ENCODE assay signal across 32 cellular contexts in the genomic region with DNA sequence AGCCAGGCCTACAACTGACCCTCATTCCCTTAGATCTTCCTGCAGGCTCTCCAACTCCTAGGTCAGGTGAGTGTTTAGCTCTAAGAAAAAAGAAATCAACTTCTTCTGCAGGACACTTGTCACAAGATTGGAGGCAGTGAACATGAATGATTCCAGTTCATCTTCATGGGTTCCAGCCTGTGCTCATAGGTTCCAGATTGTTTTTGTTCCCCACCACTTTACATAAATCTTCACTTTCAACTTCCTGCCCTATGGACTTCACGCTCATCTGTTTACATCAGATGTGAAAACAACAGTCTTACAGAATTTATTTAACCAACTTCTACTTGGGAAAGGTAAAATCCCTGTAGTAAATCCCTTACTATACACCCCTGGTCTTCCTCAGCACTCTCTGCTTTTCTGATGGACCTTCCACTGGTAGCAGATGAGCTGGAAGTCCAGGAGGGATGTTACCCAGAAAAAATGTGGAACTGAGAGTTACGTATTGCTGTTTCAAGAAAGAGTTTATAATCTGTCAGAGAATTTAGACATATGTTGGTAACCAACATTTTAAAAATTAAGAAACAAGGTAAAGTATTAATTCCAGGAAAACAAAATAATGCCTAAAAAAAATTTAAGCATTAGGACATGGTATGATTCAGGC.
DNase-seq lines count a peak whose midpoint lies in the region; ATAC-seq, FAIRE-seq and TF ChIP-seq lines count a peak whose summit lies in the region.
"Had no signal": no experiment of that assay in that cellular context is flagged by ENCODE, and none has a peak within 500 bp of the region (broad histone marks: within the 10 kb centered on the region; RNA-seq: fewer than 3 reads in every experiment).

No MANE protein-coding gene starts in this region.

- H3K36me3 ChIP-seq in SJCRH30 (peaks cover 13% of the 10 kb centered on the region), colonic mucosa (no peaks in the 10 kb centered on the region)

- H3K27ac ChIP-seq in SJCRH30 (peak overlapping the region; percentile 90), colonic mucosa (no peak overlapping the region)
- H3K27ac ChIP-seq: cardiac muscle cell, right lobe of liver, SJSA1, thoracic aorta, vagina had no signal

- TF ChIP-seq POLR2A in GM12892 (IDR thresholded peaks at IDR 0.05; ENCODE audit: low read depth, low read length): no peak

- ATAC-seq in GM21390 (IDR thresholded peaks at IDR 0.05; ENCODE audit: unreplicated experiment): peak; percentile 74
- ATAC-seq: left cardiac atrium, right lobe of liver had no signal

- H3K27me3 Mint-ChIP-seq in nephron (ENCODE audit: low read depth) (no peaks in the 10 kb centered on the region), nephron progenitor cell (ENCODE audit: low read depth, poor library complexity) (no peaks in the 10 kb centered on the region)
- H3K27me3 Mint-ChIP-seq: activated CD4-positive, alpha-beta memory T cell treated with anti-CD3 and anti-CD28 coated beads, Interleukin-2, amount 10 ng/mL, durations not matched to agents 7 days and 5 days; activated naive CD8-positive, alpha-beta T cell had no signal

- peaks cover 15% of the 10 kb centered on the region for H3K4me1 Mint-ChIP-seq in nephron
- no peaks in the 10 kb centered on the region for H3K4me1 Mint-ChIP-seq in nephron progenitor cell
- H3K4me1 Mint-ChIP-seq: activated CD4-positive, alpha-beta memory T cell treated with anti-CD3 and anti-CD28 coated beads, Interleukin-2, amount 10 ng/mL, durations not matched to agents 7 days and 5 days; endodermal cell had no signal

- TF ChIP-seq CTCF in nephron (IDR thresholded peaks at IDR 0.05; ENCODE audit: unreplicated experiment in 3 of 3) (no peak), nephron progenitor cell (IDR thresholded peaks at IDR 0.05) (no peak), colonic mucosa (IDR thresholded peaks at IDR 0.05) (no peak)

- H3K9me3 ChIP-seq in SJCRH30 (replicated peaks) (no peaks in the 10 kb centered on the region), colonic mucosa (no peaks in the 10 kb centered on the region)
- H3K9me3 ChIP-seq: esophagus squamous epithelium, right lobe of liver, SJSA1, thoracic aorta, vagina had no signal

- no peak overlapping the region for H3K9ac ChIP-seq in colonic mucosa (ENCODE audit: low read depth in 2 of 2, low read length in 2 of 2)
- H3K9ac ChIP-seq: BLaER1 treated with 17β-estradiol and CSF1 and Interleukin-3, amounts not matched to agents 10 nM and 100 nM had no signal

- no peak overlapping the region for H3K4me3 ChIP-seq in SJCRH30
- no peak overlapping the region for H3K4me3 ChIP-seq in colonic mucosa
- H3K4me3 ChIP-seq: BLaER1 treated with 17β-estradiol and CSF1 and Interleukin-3, amounts not matched to agents 10 nM and 100 nM; cardiac muscle cell; esophagus squamous epithelium; right lobe of liver; SJSA1; thoracic aorta; vagina had no signal

- intact Hi-C loops in posterior cingulate gyrus (cut with DNase I) (no loop called here), colonic mucosa (cut with DNase I) (no loop called here)

- peaks cover 23% of the 10 kb centered on the region for H3K4me1 ChIP-seq in SJCRH30
- no peaks in the 10 kb centered on the region for H3K4me1 ChIP-seq in colonic mucosa
- H3K4me1 ChIP-seq: esophagus squamous epithelium, right lobe of liver, vagina had no signal

- H3K27ac Mint-ChIP-seq in nephron: peak overlapping the region; percentile 34 to 90 (median 44)
- H3K27ac Mint-ChIP-seq in nephron progenitor cell: no peak overlapping the region
- H3K27ac Mint-ChIP-seq: activated CD4-positive, alpha-beta memory T cell treated with anti-CD3 and anti-CD28 coated beads, Interleukin-2, amount 10 ng/mL, durations not matched to agents 7 days and 5 days; activated naive CD8-positive, alpha-beta T cell; endodermal cell had no signal

- H3K4me3 Mint-ChIP-seq in nephron (no peak overlapping the region), nephron progenitor cell (no peak overlapping the region)
- H3K4me3 Mint-ChIP-seq: activated CD4-positive, alpha-beta memory T cell treated with anti-CD3 and anti-CD28 coated beads, Interleukin-2, amount 10 ng/mL, durations not matched to agents 7 days and 5 days; activated naive CD8-positive, alpha-beta T cell; endodermal cell had no signal

- no peaks in the 10 kb centered on the region for H3K27me3 ChIP-seq in SJCRH30
- H3K27me3 ChIP-seq in colonic mucosa: no peaks in the 10 kb centered on the region
- H3K27me3 ChIP-seq: BLaER1 treated with 17β-estradiol and CSF1 and Interleukin-3, amounts not matched to agents 10 nM and 100 nM; cardiac muscle cell; esophagus squamous epithelium; right lobe of liver; SJSA1; vagina had no signal

- H3K36me3 Mint-ChIP-seq in nephron (ENCODE audit: low read depth) (peaks cover 62% of the 10 kb centered on the region), nephron progenitor cell (ENCODE audit: low read depth) (peaks cover 71% of the 10 kb centered on the region)

- DNase-seq in GM12892 (ENCODE audit: insufficient read length) (no peak), SJCRH30 (no peak), posterior cingulate gyrus (no peak), SW 1271 (lab: John Stamatoyannopoulos, UW) (no peak), nephron progenitor cell (no peak), colonic mucosa (no peak)
- DNase-seq: activated CD4-positive, alpha-beta memory T cell treated with anti-CD3 and anti-CD28 coated beads, Interleukin-2, amount 10 ng/mL, durations not matched to agents 7 days and 5 days; activated CD4-positive, alpha-beta T cell treated with anti-CD3 and anti-CD28 coated beads for 1 hour; anterior cingulate cortex; Calu3; endodermal cell; esophagus squamous epithelium; foreskin melanocyte; hippocampal formation; KBM-7; left cardiac atrium; MM.1S; NCI-H1417; NCI-H2081; NCI-H226; NCI-H748 treated with DMSO at 0.1 percent for 48 hours; right lobe of liver; stimulated activated naive CD4-positive, alpha-beta T cell treated with Interleukin-2 at 50 U/mL for 16 hours; T-helper 1 cell had no signal

- H3K9me3 Mint-ChIP-seq in nephron (peaks cover 13% of the 10 kb centered on the region), nephron progenitor cell (peaks cover 7% of the 10 kb centered on the region)
- H3K9me3 Mint-ChIP-seq: endodermal cell had no signal

- peak; percentile 60 for FAIRE-seq in GM12892 (lab: Jason Lieb, UNC)
